In genomic region chr21:45078877-45079281, GRCh38 we compare ENCODE assay signal across 9 cellular contexts. TPM values are rescaled to one million over a fixed set of nuclear protein-coding genes. Genes with fewer than 3 reads are reported as not detected.
DNase-seq lines count a peak whose midpoint lies in the region; ATAC-seq and TF ChIP-seq lines count a peak whose summit lies in the region.
"Had no signal": no experiment of that assay in that cellular context is flagged by ENCODE, and none has a peak within 500 bp of the region (broad histone marks: within the 10 kb centered on the region; RNA-seq: fewer than 3 reads in every experiment).

No MANE protein-coding gene starts in this region.

- H3K27me3 ChIP-seq in lung (ENCODE audit: control insufficient read depth, insufficient read depth), result no peaks in the 10 kb centered on the region
- H3K27me3 ChIP-seq in tibial artery, result no peaks in the 10 kb centered on the region

- H3K9me3 ChIP-seq in lung (ENCODE audit: control insufficient read depth in 2 of 2, insufficient read depth in 1 of 2, low read length in 1 of 2), result no peaks in the 10 kb centered on the region
- no peaks in the 10 kb centered on the region for H3K9me3 ChIP-seq in tibial artery

- peak; percentile 13 for ATAC-seq in lung (ENCODE audit: insufficient read depth, low FRiP score)
- ATAC-seq: right cardiac atrium had no signal

- H3K4me3 ChIP-seq in lung (no peak overlapping the region), tibial artery (peak overlapping the region in 1 of 2 donors; percentile 14)
- H3K4me3 ChIP-seq: cardiac muscle cell had no signal

- no peaks in the 10 kb centered on the region for H3K36me3 ChIP-seq in lung (ENCODE audit: control insufficient read depth in 2 of 2, insufficient read depth in 2 of 2, low read length in 2 of 2)
- H3K36me3 ChIP-seq in tibial artery, result peaks cover 10 to 25% (median 14%) of the 10 kb centered on the region in 3 donors
- H3K36me3 ChIP-seq: cardiac muscle cell had no signal

- H3K4me1 ChIP-seq in lung (ENCODE audit: control insufficient read depth in 2 of 2, insufficient read depth in 2 of 2, low read length in 2 of 2) (peaks cover 7 to 15% of the 10 kb centered on the region in 2 donors), tibial artery (peaks cover 0 to 75% (median 60%) of the 10 kb centered on the region in 4 donors)

- H3K27ac ChIP-seq in lung (ENCODE audit: low read depth in 1 of 2, low read length in 1 of 2) (peak overlapping the region in 1 of 2 donors; percentile 57), tibial artery (peak overlapping the region; percentile 95)
- H3K27ac ChIP-seq: cardiac muscle cell had no signal

- DNase-seq in OCI-M1 (lab: John Stamatoyannopoulos, UW), result peak; percentile 34
- peak; percentile 62 for DNase-seq in activated T-helper 1 cell treated with Interleukin-2 at 50 U/mL for 16 hours (ENCODE audit: low read depth)
- no peak for DNase-seq in lung (ENCODE audit: low spot score)
- DNase-seq in tibial artery, result no peak
- no peak for DNase-seq in SHP77 treated with DMSO at 0.1 percent for 48 hours (lab: John Stamatoyannopoulos, UW)
- DNase-seq in cerebellar nuclear complex (lab: John Stamatoyannopoulos, UW), result no peak
- DNase-seq in midbrain (lab: John Stamatoyannopoulos, UW), result no peak

- WGBS in lung, 2 donors, result 43 to 69% methylated on average over 2 of the region's 2 CpGs

- TF ChIP-seq CTCF in lung (IDR thresholded peaks at IDR 0.05; ENCODE audit: control extremely low read depth, extremely low read depth) (no peak), tibial artery (IDR thresholded peaks at IDR 0.05) (no peak)

- intact Hi-C loops in tibial artery (cut with DNase I; ENCODE audit: low total_unique reads), result no loop called here

RNA-seq across cellular contexts. Expression of gene ADARB1, which starts 4.5 kb away (rescaled TPM):
- total RNA-seq in lung, result 10 to 100 TPM; 40.9 to 47.7 TPM
- polyA plus RNA-seq in lung, result 10 to 100 TPM; 13.4 to 24.3 TPM

Comparison
In these comparisons a context has a peak if more than half of its experiments do, and no peak if none do; other contexts are left out.
1. DNase-seq: peak in OCI-M1 (single experiment) and activated T-helper 1 cell treated with Interleukin-2 at 50 U/mL for 16 hours (single experiment); none in lung (single experiment), tibial artery (0 of 2), SHP77 treated with DMSO at 0.1 percent for 48 hours (single experiment), cerebellar nuclear complex (0 of 2) and midbrain (single experiment).